Comparison of ENCODE assay signal across 10 cellular contexts in genomic region chr6:52573295-52573694, GRCh38. TPM values are rescaled to one million over a fixed set of nuclear protein-coding genes. Genes with fewer than 3 reads are reported as not detected.
DNase-seq lines count a peak whose midpoint lies in the region; ATAC-seq, FAIRE-seq and TF ChIP-seq lines count a peak whose summit lies in the region.
"Had no signal": no experiment of that assay in that cellular context is flagged by ENCODE, and none has a peak within 500 bp of the region (broad histone marks: within the 10 kb centered on the region; RNA-seq: fewer than 3 reads in every experiment).

No MANE protein-coding gene starts in this region.

- H3K36me3 ChIP-seq in HUES6 (ENCODE audit: control insufficient read depth, insufficient read depth, low read length), result no peaks in the 10 kb centered on the region
- peaks cover 0 to 5% of the 10 kb centered on the region in 2 donors for H3K36me3 ChIP-seq in muscle layer of duodenum (ENCODE audit: control insufficient read depth in 1 of 2, insufficient read depth in 2 of 2, low read length in 2 of 2)

- no peak for TF ChIP-seq CTCF in A549 (IDR thresholded peaks at IDR 0.05)
- TF ChIP-seq CTCF in choroid plexus epithelial cell (conservative IDR thresholded peaks at IDR 0.05; ENCODE audit: low read depth, low read length), result peak; percentile 37

- peak overlapping the region; percentile 42 to 70; a peak in 5 of 6 replicates for H3K27ac ChIP-seq in A549
- H3K27ac ChIP-seq in HUES6 (ENCODE audit: low read depth, low read length), result no peak overlapping the region
- H3K27ac ChIP-seq in muscle layer of duodenum (ENCODE audit: low read length), result peak overlapping the region; percentile 70

- H3K4me2 ChIP-seq in A549, result peak overlapping the region; percentile 97

- DNase-seq in A549 (ENCODE audit: low read depth in 1 of 2, low spot score in 1 of 2) (no peak), choroid plexus epithelial cell (ENCODE audit: low read depth) (peak; percentile 60)
- no peak for DNase-seq in activated CD8-positive, alpha-beta memory T cell treated with anti-CD3 and anti-CD28 coated beads for 24 hours
- DNase-seq: activated CD8-positive, alpha-beta memory T cell treated with anti-CD3 and anti-CD28 coated beads, Interleukin-2, amount 50 U/mL, for 48 hours; NCI-H82 had no signal

- H3K27me3 ChIP-seq in HUES6 (ENCODE audit: control insufficient read depth, insufficient read depth, low read length), result no peaks in the 10 kb centered on the region
- no peaks in the 10 kb centered on the region for H3K27me3 ChIP-seq in muscle layer of duodenum (ENCODE audit: low read depth, low read length)

- TF ChIP-seq POLR2A in A549 (IDR thresholded peaks at IDR 0.05; ENCODE audit: low read length), result no peak

- FAIRE-seq in A549 (lab: Jason Lieb, UNC), result no peak

- CTCF ChIA-PET in A549 (lab: Yijun Ruan, JAX), result no interaction called here

- TF ChIP-seq RAD21 in A549 (conservative IDR thresholded peaks at IDR 0.05 in 1 of 2, IDR thresholded peaks at IDR 0.05 in 1 of 2), result no peak

- H3K4me1 ChIP-seq in A549 (peaks cover 43% of the 10 kb centered on the region), HUES6 (ENCODE audit: control insufficient read depth, insufficient read depth, low read length) (peaks cover 62% of the 10 kb centered on the region), muscle layer of duodenum (ENCODE audit: control insufficient read depth in 1 of 2, insufficient read depth in 2 of 2, low read length in 2 of 2) (peaks cover 26 to 62% of the 10 kb centered on the region in 2 donors)

- H3K4me3 ChIP-seq in A549, result no peak overlapping the region
- H3K4me3 ChIP-seq in HUES6 (ENCODE audit: low read depth, low read length), result peak overlapping the region; percentile 27; the same call in 1 of the 2 replicates
- peak overlapping the region; percentile 99 for H3K4me3 ChIP-seq in choroid plexus epithelial cell (ENCODE audit: low read depth, low read length)
- H3K4me3 ChIP-seq in muscle layer of duodenum (ENCODE audit: low read depth in 1 of 2, low read length in 2 of 2), result peak overlapping the region in 1 of 2 donors; percentile 82

- WGBS in A549 (ENCODE audit: missing lambda C conversion rate), result 29% methylated on average over 2 of the region's 2 CpGs

- POLR2A ChIA-PET in A549 (lab: Yijun Ruan, JAX), result no interaction called here

- H3K9ac ChIP-seq in HUES6 (ENCODE audit: low read length), result no peak overlapping the region

- H3K9me3 ChIP-seq in A549 (no peaks in the 10 kb centered on the region), HUES6 (ENCODE audit: control insufficient read depth, insufficient read depth, low read depth, low read length) (no peaks in the 10 kb centered on the region), muscle layer of duodenum (ENCODE audit: control insufficient read depth in 1 of 2, low read length in 2 of 2) (no peaks in the 10 kb centered on the region)

- no peak for TF ChIP-seq EP300 in A549 (IDR thresholded peaks at IDR 0.05)

- ATAC-seq in A549 (no peak), esophagus mucosa (no peak), GM18907 (IDR thresholded peaks at IDR 0.05; ENCODE audit: unreplicated experiment) (no peak), HG03139 (IDR thresholded peaks at IDR 0.05; ENCODE audit: unreplicated experiment) (no peak)

TF ChIP-seq in A549, 52 proteins besides CTCF, POLR2A, EP300 and RAD21:
- TF ChIP-seq SREBF2 (IDR thresholded peaks at IDR 0.05) (no peak), EHMT2 (IDR thresholded peaks at IDR 0.05; ENCODE audit: low read depth) (no peak), HMGXB4 (CRISPR knock-in tag; IDR thresholded peaks at IDR 0.05; ENCODE audit: borderline replicate concordance) (no peak), JUNB (IDR thresholded peaks at IDR 0.05) (no peak), JUN (IDR thresholded peaks at IDR 0.05) (no peak), KDM1A (IDR thresholded peaks at IDR 0.05; ENCODE audit: low read depth) (no peak), REST (IDR thresholded peaks at IDR 0.05) (no peak), TP53 (CRISPR knock-in tag; IDR thresholded peaks at IDR 0.05) (no peak), HES2 (IDR thresholded peaks at IDR 0.05) (no peak), HEYL (CRISPR knock-in tag; IDR thresholded peaks at IDR 0.05) (no peak), RNF2 (IDR thresholded peaks at IDR 0.05; ENCODE audit: borderline replicate concordance, low read depth) (no peak), SMC3 (IDR thresholded peaks at IDR 0.05) (no peak), PHF8 (IDR thresholded peaks at IDR 0.05; ENCODE audit: borderline replicate concordance, low read depth) (no peak), FOXS1 (CRISPR knock-in tag; IDR thresholded peaks at IDR 0.05) (no peak), ELK1 (IDR thresholded peaks at IDR 0.05; ENCODE audit: low read depth, low read length) (no peak), GATA3 (IDR thresholded peaks at IDR 0.05; ENCODE audit: borderline replicate concordance) (no peak), KDM5A (IDR thresholded peaks at IDR 0.05) (no peak), MAFK (IDR thresholded peaks at IDR 0.05; ENCODE audit: partially characterized antibody) (no peak)

RNA-seq across cellular contexts. Expression of gene TRAM2, which starts 3.6 kb away (rescaled TPM):
- polyA plus RNA-seq in A549 (2011; rRNA removed), result 25.4 and 25.6 TPM in 2 replicates
- 10.3 and 14.3 TPM in 2 replicates for polyA plus RNA-seq in A549 (2012; cell fraction: cytosol; rRNA removed)
- polyA plus RNA-seq in A549 (2012; cell fraction: nucleus; rRNA removed), result 12.4 and 19.0 TPM in 2 replicates
- polyA plus RNA-seq in A549 (2017; fragmentation: RNase III; extraction: RNeasy Plus Mini Kit Qiagen cat#74134 plus additional on column Dnase treatment), result 16.4 to 18.9 TPM (median 18.9 TPM) in 3 replicates
- polyA minus RNA-seq in A549 (2011; rRNA and poly(A)+ RNA removed), result 31.9 and 32.9 TPM in 2 replicates
- total RNA-seq in esophagus mucosa, result 3.5 TPM
